Comparison of ENCODE assay signal across 3 cellular contexts in the genomic region with DNA sequence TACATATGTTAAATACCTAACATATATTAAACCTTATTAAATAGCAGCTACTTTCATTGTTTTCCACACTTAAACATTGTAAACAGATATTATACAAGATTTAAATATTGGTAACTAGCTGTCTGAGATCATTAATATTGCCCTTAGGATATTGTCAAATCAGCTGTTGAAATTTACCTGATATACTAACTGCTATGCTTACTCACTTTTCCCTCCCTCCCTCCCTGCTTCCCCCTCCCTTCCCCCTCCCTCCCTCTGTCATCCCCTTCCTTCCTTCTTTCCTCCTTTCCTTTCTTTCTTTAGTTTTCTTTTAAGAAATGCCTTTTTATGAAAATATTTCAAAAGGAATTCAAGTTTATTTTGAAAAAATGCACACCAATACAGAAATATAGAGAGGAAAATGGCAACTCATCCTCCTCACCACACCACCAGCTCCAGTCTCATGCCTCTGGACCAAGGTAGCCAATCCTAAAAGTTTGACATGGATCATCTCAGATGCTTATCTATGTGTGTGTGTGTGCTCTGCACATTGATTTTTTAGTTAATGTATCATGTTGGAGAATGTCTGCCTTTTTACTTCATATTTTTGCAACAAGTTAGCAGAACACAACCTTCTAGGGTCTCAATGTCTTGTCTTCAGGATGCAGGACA. TPM values are rescaled to one million over a fixed set of nuclear protein-coding genes. Genes with fewer than 3 reads are reported as not detected.
"Had no signal": no experiment of that assay in that cellular context is flagged by ENCODE, and none has a peak within 500 bp of the region (broad histone marks: within the 10 kb centered on the region; RNA-seq: fewer than 3 reads in every experiment).

No MANE protein-coding gene starts in this region.

RNA-seq across cellular contexts. Expression of gene CTAGE6, which starts 41.8 kb away (rescaled TPM):
- total RNA-seq: ascending aorta, cardiac muscle cell, WTC11 had no signal
- polyA plus RNA-seq: cardiac muscle cell had no signal
